ENCODE assay signal across 10 cellular contexts in the genomic region with DNA sequence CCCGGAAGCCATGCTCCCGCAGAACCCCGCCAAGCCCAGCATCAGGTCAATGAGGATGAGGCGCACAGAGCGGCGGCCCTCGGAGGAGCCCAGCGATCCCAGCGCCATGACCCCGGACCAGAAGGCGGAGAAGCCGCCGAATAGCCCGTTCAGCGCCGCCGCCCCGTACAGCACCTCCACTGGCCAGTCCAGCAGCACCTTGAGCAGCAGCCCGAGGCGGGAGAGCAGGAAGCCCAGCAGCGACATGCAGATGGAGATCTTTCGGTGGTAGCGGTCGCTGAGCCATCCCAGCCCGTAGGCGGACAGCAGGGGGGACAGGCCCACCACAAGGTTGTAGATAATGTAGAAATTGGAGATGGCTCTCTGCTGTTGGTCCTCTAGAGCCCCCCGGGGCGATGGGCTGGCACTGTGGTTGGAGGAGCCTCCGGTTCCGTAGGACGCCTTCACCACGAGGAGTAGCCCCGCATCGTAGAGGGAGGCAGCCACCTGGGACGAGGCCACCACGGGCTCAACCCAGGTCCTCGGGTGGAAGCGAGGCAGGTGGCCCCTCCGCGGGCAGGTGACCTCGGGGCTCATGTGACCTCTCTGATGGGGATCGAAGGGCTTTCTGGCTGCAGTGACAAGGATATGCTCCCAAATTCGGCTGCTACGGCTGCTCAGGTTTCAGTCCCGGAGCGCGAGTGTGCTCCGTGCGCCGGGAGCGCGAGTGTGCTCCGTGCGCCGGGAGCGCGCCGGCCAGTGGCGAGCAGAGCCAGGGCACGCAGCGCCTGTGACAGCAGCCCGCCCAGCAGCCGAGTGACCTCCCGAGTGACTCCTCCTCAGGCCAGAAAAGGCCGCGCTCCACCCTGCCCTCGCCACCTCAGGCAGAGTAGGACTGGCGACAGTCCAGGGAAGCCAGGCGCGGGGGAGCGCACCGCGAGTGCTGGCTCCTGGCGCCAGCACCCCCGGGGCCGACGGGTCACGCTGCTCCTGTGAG. TPM values are rescaled to one million over a fixed set of nuclear protein-coding genes. Genes with fewer than 3 reads are reported as not detected.
DNase-seq lines count a peak whose midpoint lies in the region; ATAC-seq and TF ChIP-seq lines count a peak whose summit lies in the region.
"Had no signal": no experiment of that assay in that cellular context is flagged by ENCODE, and none has a peak within 500 bp of the region (broad histone marks: within the 10 kb centered on the region; RNA-seq: fewer than 3 reads in every experiment).

Gene SLC46A2, minus strand, starts transcription at position 771 of the 976 bp plus-strand sequence. Its CDS starts 195 bp downstream, at position 576.

- no peaks in the 10 kb centered on the region for H3K36me3 Mint-ChIP-seq in memory B cell
- H3K36me3 Mint-ChIP-seq: IgD-negative memory B cell had no signal

- no peak for TF ChIP-seq EP300 in tibial nerve (IDR thresholded peaks at IDR 0.05)

- H3K4me3 Mint-ChIP-seq in memory B cell = peak within 1 kb of the TSS; percentile 32

- no peak for TF ChIP-seq POLR2A in tibial nerve (IDR thresholded peaks at IDR 0.05)

- H3K9me3 ChIP-seq in tibial nerve = no peaks in the 10 kb centered on the region

- DNase-seq in NCI-H2227 (lab: John Stamatoyannopoulos, UW; ENCODE audit: unreplicated experiment) (peak; percentile 2), NCI-H2227 treated with DMSO at 0.1 percent for 48 hours (lab: John Stamatoyannopoulos, UW) (no peak), epithelial cell of proximal tubule (ENCODE audit: low read depth) (no peak), memory B cell (ENCODE audit: low spot score in 2 of 2) (no peak), tibial nerve (ENCODE audit: low spot score in 2 of 2) (no peak), GDM1 (lab: John Stamatoyannopoulos, UW) (no peak)
- DNase-seq in activated CD4-positive, alpha-beta T cell treated with anti-CD3 and anti-CD28 coated beads, Interleukin-2, amount 50 U/mL, for 1 hour = no peak

- WGBS in tibial nerve, 2 donors = 19 to 37% methylated on average over 36 to 54 of the region's 78 CpGs

- ATAC-seq in memory B cell (ENCODE audit: low read depth) = no peak
- no peak for ATAC-seq in HG03342 (IDR thresholded peaks at IDR 0.05; ENCODE audit: unreplicated experiment)

- peaks cover 1% of the 10 kb centered on the region for H3K4me1 Mint-ChIP-seq in memory B cell

- peaks cover 19% of the 10 kb centered on the region for H3K27me3 Mint-ChIP-seq in memory B cell

- peaks cover 0 to 14% (median 5%) of the 10 kb centered on the region in 4 donors for H3K4me1 ChIP-seq in tibial nerve

- no peak within 1 kb of the TSS for H3K27ac Mint-ChIP-seq in memory B cell

- H3K27me3 ChIP-seq in tibial nerve = peaks cover 0 to 18% of the 10 kb centered on the region in 2 donors

- H3K4me3 ChIP-seq in epithelial cell of proximal tubule (ENCODE audit: low read depth, low read length) = peak within 1 kb of the TSS; percentile 33
- peak within 1 kb of the TSS in 3 of 4 donors; percentile 14 to 35 (median 33) for H3K4me3 ChIP-seq in tibial nerve

- H3K27ac ChIP-seq in tibial nerve = no peak within 1 kb of the TSS

- H3K36me3 ChIP-seq in tibial nerve = no peaks in the 10 kb centered on the region

- TF ChIP-seq CTCF in epithelial cell of proximal tubule (conservative IDR thresholded peaks at IDR 0.05; ENCODE audit: low read depth, low read length) (no peak), tibial nerve (IDR thresholded peaks at IDR 0.05) (no peak)

- H3K9me3 Mint-ChIP-seq in memory B cell = no peaks in the 10 kb centered on the region
- H3K9me3 Mint-ChIP-seq: IgD-negative memory B cell had no signal

RNA-seq across cellular contexts. Expression of gene SLC46A2, which starts in this region (rescaled TPM):
- not detected in 2 replicates for total RNA-seq in epithelial cell of proximal tubule
- total RNA-seq in tibial nerve = 1 to 10 TPM in 1 of 4 donors, under 1 TPM in 2, not detected in 1; 0.21 to 1.8 (median 0.22) TPM
- total RNA-seq: dermis microvascular lymphatic vessel endothelial cell had no signal
